2 cellular contexts compared by ENCODE assay signal in the genomic region with DNA sequence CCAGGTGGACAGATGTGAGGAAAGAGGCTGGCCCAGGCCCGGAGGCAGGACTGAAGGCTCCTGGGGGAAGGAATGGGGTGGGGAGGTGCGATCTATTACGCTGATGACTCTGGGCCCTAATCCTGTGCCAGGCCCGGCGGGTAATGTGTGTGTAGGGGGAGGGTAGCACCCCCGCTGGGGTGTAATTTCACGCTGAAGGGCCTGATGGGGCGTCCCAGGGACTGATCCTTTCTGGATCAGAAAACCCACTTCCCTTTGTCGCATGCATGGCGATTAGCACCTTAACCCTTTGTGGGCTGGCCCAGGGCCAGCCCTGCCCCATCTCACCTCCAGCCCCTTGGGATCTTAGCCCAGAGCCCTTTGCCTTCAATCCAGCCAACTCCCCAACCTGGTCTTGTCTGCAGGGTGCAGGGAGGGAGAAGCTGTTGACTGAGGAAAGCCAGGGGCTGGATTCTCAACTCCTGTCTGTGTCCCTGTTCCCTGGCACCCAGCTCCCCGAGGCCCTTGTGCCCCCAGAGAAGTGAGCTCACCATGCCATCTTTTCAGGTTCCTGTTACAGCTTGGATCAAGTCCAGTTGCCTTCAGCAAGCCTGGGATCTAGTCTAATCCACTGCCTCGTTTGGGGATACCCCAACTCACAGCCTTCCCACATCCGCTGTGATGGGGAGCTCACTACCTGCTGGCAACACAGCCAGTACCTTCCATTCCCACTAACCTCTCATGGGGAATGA.
A peak's percentile ranks its signal among the peaks of the same experiment; 100 is the strongest.
TF ChIP-seq lines count a peak whose summit lies in the region.

No MANE protein-coding gene starts in this region.

TF ChIP-seq in Ishikawa, 13 proteins besides CTCF, POLR2A, EP300 and RAD21:
- TF ChIP-seq TAF1 (IDR thresholded peaks at IDR 0.05; ENCODE audit: low read depth) (0 out of 2 replicates have a peak, but pooled peaks have one; percentile 36), NFIC (IDR thresholded peaks at IDR 0.05) (peak; percentile 99), YY1 (IDR thresholded peaks at IDR 0.05; ENCODE audit: low read depth) (0 out of 2 replicates have a peak, but pooled peaks have one; percentile 38), CEBPB (IDR thresholded peaks at IDR 0.05) (peak; percentile 57; the same call in 1 of the 2 replicates), TCF12 (IDR thresholded peaks at IDR 0.05; ENCODE audit: low read depth) (peak; percentile 99), CREB1 (IDR thresholded peaks at IDR 0.05; ENCODE audit: low read depth) (peak; percentile 57; the same call in 1 of the 2 replicates), TEAD4 (IDR thresholded peaks at IDR 0.05) (peak; percentile 95), FOXM1 (IDR thresholded peaks at IDR 0.05; ENCODE audit: borderline replicate concordance, low read depth) (peak; percentile 94), ZBTB7A (IDR thresholded peaks at IDR 0.05; ENCODE audit: low read depth) (peak; percentile 87; the same call in 1 of the 2 replicates), EGR1 (IDR thresholded peaks at IDR 0.05) (peak; percentile 45)
- TF ChIP-seq, protein P1, sequence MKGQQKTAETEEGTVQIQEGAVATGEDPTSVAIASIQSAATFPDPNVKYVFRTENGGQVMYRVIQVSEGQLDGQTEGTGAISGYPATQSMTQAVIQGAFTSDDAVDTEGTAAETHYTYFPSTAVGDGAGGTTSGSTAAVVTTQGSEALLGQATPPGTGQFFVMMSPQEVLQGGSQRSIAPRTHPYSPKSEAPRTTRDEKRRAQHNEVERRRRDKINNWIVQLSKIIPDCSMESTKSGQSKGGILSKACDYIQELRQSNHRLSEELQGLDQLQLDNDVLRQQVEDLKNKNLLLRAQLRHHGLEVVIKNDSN (IDR thresholded peaks at IDR 0.05), result no peak; the same call in 1 of the 2 replicates
- TF ChIP-seq, protein P2, sequence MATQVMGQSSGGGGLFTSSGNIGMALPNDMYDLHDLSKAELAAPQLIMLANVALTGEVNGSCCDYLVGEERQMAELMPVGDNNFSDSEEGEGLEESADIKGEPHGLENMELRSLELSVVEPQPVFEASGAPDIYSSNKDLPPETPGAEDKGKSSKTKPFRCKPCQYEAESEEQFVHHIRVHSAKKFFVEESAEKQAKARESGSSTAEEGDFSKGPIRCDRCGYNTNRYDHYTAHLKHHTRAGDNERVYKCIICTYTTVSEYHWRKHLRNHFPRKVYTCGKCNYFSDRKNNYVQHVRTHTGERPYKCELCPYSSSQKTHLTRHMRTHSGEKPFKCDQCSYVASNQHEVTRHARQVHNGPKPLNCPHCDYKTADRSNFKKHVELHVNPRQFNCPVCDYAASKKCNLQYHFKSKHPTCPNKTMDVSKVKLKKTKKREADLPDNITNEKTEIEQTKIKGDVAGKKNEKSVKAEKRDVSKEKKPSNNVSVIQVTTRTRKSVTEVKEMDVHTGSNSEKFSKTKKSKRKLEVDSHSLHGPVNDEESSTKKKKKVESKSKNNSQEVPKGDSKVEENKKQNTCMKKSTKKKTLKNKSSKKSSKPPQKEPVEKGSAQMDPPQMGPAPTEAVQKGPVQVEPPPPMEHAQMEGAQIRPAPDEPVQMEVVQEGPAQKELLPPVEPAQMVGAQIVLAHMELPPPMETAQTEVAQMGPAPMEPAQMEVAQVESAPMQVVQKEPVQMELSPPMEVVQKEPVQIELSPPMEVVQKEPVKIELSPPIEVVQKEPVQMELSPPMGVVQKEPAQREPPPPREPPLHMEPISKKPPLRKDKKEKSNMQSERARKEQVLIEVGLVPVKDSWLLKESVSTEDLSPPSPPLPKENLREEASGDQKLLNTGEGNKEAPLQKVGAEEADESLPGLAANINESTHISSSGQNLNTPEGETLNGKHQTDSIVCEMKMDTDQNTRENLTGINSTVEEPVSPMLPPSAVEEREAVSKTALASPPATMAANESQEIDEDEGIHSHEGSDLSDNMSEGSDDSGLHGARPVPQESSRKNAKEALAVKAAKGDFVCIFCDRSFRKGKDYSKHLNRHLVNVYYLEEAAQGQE (IDR thresholded peaks at IDR 0.05; ENCODE audit: low read depth), result no peak; the same call in 1 of the 2 replicates
- TF ChIP-seq, protein P3, sequence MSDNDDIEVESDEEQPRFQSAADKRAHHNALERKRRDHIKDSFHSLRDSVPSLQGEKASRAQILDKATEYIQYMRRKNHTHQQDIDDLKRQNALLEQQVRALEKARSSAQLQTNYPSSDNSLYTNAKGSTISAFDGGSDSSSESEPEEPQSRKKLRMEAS (IDR thresholded peaks at IDR 0.05), result peak; percentile 88

TF ChIP-seq in K562, 482 proteins besides CTCF, POLR2A, EP300 and RAD21:
- no peak for TF ChIP-seq JUNB (CRISPR knock-in tag; conservative IDR thresholded peaks at IDR 0.05)
- TF ChIP-seq POLR3G (IDR thresholded peaks at IDR 0.05; ENCODE audit: extremely low read depth, insufficient read length, insufficient replicate concordance), result no peak
- no peak for TF ChIP-seq RBM34 (IDR thresholded peaks at IDR 0.05; ENCODE audit: borderline replicate concordance, insufficient read depth, low read length)
- TF ChIP-seq GABPB1 (CRISPR knock-in tag; IDR thresholded peaks at IDR 0.05), result 0 out of 2 replicates have a peak, but pooled peaks have one; percentile 24
- TF ChIP-seq, protein P4, sequence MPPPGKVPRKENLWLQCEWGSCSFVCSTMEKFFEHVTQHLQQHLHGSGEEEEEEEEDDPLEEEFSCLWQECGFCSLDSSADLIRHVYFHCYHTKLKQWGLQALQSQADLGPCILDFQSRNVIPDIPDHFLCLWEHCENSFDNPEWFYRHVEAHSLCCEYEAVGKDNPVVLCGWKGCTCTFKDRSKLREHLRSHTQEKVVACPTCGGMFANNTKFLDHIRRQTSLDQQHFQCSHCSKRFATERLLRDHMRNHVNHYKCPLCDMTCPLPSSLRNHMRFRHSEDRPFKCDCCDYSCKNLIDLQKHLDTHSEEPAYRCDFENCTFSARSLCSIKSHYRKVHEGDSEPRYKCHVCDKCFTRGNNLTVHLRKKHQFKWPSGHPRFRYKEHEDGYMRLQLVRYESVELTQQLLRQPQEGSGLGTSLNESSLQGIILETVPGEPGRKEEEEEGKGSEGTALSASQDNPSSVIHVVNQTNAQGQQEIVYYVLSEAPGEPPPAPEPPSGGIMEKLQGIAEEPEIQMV (tag; conservative IDR thresholded peaks at IDR 0.05; ENCODE audit: low read depth), result no peak
- TF ChIP-seq ZNF696 (CRISPR knock-in tag; conservative IDR thresholded peaks at IDR 0.05), result no peak
- TF ChIP-seq, protein P5, sequence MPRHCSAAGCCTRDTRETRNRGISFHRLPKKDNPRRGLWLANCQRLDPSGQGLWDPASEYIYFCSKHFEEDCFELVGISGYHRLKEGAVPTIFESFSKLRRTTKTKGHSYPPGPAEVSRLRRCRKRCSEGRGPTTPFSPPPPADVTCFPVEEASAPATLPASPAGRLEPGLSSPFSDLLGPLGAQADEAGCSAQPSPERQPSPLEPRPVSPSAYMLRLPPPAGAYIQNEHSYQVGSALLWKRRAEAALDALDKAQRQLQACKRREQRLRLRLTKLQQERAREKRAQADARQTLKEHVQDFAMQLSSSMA (CRISPR knock-in tag; IDR thresholded peaks at IDR 0.05), result no peak
- TF ChIP-seq BCOR (IDR thresholded peaks at IDR 0.05), result peak; percentile 42; the same call in 1 of the 2 replicates
- 0 out of 2 replicates have a peak, but pooled peaks have one; percentile 44 for TF ChIP-seq KAT7 (CRISPR knock-in tag; IDR thresholded peaks at IDR 0.05; ENCODE audit: borderline replicate concordance)
- TF ChIP-seq, protein P6, sequence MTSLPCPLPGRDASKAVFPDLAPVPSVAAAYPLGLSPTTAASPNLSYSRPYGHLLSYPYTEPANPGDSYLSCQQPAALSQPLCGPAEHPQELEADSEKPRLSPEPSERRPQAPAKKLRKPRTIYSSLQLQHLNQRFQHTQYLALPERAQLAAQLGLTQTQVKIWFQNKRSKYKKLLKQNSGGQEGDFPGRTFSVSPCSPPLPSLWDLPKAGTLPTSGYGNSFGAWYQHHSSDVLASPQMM (CRISPR knock-in tag; IDR thresholded peaks at IDR 0.05), result no peak
- no peak for TF ChIP-seq MTA1 (IDR thresholded peaks at IDR 0.05; ENCODE audit: borderline replicate concordance)
- no peak for TF ChIP-seq CBX5 (IDR thresholded peaks at IDR 0.05; ENCODE audit: borderline replicate concordance, low read depth)
- TF ChIP-seq, protein P7, sequence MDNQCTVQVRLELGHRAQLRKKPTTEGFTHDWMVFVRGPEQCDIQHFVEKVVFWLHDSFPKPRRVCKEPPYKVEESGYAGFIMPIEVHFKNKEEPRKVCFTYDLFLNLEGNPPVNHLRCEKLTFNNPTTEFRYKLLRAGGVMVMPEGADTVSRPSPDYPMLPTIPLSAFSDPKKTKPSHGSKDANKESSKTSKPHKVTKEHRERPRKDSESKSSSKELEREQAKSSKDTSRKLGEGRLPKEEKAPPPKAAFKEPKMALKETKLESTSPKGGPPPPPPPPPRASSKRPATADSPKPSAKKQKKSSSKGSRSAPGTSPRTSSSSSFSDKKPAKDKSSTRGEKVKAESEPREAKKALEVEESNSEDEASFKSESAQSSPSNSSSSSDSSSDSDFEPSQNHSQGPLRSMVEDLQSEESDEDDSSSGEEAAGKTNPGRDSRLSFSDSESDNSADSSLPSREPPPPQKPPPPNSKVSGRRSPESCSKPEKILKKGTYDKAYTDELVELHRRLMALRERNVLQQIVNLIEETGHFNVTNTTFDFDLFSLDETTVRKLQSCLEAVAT (IDR thresholded peaks at IDR 0.05), result no peak
- no peak for TF ChIP-seq MAFF (IDR thresholded peaks at IDR 0.05; ENCODE audit: low read length)
- peak; percentile 2 for TF ChIP-seq KDM5B (IDR thresholded peaks at IDR 0.05; ENCODE audit: insufficient replicate concordance, low read depth, low read length)
- no peak for TF ChIP-seq RHOXF2B (CRISPR knock-in tag; conservative IDR thresholded peaks at IDR 0.05)
- no peak for TF ChIP-seq TAF7 (tag; IDR thresholded peaks at IDR 0.05)
- TF ChIP-seq, protein P8, sequence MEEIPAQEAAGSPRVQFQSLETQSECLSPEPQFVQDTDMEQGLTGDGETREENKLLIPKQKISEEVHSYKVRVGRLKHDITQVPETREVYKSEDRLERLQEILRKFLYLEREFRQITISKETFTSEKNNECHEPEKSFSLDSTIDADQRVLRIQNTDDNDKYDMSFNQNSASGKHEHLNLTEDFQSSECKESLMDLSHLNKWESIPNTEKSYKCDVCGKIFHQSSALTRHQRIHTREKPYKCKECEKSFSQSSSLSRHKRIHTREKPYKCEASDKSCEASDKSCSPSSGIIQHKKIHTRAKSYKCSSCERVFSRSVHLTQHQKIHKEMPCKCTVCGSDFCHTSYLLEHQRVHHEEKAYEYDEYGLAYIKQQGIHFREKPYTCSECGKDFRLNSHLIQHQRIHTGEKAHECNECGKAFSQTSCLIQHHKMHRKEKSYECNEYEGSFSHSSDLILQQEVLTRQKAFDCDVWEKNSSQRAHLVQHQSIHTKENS (CRISPR knock-in tag; IDR thresholded peaks at IDR 0.05), result no peak
- peak; percentile 22; the same call in 1 of the 2 replicates for TF ChIP-seq SMAD4 (CRISPR knock-in tag; conservative IDR thresholded peaks at IDR 0.05)
- TF ChIP-seq, protein P9, sequence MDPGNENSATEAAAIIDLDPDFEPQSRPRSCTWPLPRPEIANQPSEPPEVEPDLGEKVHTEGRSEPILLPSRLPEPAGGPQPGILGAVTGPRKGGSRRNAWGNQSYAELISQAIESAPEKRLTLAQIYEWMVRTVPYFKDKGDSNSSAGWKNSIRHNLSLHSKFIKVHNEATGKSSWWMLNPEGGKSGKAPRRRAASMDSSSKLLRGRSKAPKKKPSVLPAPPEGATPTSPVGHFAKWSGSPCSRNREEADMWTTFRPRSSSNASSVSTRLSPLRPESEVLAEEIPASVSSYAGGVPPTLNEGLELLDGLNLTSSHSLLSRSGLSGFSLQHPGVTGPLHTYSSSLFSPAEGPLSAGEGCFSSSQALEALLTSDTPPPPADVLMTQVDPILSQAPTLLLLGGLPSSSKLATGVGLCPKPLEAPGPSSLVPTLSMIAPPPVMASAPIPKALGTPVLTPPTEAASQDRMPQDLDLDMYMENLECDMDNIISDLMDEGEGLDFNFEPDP (CRISPR knock-in tag; IDR thresholded peaks at IDR 0.05), result no peak
- TF ChIP-seq SPI1 (IDR thresholded peaks at IDR 0.05; ENCODE audit: borderline replicate concordance, low read depth, low read length), result peak; percentile 29; the same call in 1 of the 2 replicates
- TF ChIP-seq CXXC5 (CRISPR knock-in tag; IDR thresholded peaks at IDR 0.05), result peak; percentile 20; the same call in 1 of the 2 replicates
- TF ChIP-seq, protein P10, sequence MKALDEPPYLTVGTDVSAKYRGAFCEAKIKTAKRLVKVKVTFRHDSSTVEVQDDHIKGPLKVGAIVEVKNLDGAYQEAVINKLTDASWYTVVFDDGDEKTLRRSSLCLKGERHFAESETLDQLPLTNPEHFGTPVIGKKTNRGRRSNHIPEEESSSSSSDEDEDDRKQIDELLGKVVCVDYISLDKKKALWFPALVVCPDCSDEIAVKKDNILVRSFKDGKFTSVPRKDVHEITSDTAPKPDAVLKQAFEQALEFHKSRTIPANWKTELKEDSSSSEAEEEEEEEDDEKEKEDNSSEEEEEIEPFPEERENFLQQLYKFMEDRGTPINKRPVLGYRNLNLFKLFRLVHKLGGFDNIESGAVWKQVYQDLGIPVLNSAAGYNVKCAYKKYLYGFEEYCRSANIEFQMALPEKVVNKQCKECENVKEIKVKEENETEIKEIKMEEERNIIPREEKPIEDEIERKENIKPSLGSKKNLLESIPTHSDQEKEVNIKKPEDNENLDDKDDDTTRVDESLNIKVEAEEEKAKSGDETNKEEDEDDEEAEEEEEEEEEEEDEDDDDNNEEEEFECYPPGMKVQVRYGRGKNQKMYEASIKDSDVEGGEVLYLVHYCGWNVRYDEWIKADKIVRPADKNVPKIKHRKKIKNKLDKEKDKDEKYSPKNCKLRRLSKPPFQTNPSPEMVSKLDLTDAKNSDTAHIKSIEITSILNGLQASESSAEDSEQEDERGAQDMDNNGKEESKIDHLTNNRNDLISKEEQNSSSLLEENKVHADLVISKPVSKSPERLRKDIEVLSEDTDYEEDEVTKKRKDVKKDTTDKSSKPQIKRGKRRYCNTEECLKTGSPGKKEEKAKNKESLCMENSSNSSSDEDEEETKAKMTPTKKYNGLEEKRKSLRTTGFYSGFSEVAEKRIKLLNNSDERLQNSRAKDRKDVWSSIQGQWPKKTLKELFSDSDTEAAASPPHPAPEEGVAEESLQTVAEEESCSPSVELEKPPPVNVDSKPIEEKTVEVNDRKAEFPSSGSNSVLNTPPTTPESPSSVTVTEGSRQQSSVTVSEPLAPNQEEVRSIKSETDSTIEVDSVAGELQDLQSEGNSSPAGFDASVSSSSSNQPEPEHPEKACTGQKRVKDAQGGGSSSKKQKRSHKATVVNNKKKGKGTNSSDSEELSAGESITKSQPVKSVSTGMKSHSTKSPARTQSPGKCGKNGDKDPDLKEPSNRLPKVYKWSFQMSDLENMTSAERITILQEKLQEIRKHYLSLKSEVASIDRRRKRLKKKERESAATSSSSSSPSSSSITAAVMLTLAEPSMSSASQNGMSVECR (CRISPR knock-in tag; IDR thresholded peaks at IDR 0.05), result no peak
- peak; percentile 64 for TF ChIP-seq NFIC (IDR thresholded peaks at IDR 0.05)
